ENCODE assay signal across 14 cellular contexts in genomic region chr12:121933522-121934317, GRCh38. TPM values are rescaled to one million over a fixed set of nuclear protein-coding genes. Genes with fewer than 3 reads are reported as not detected.
A peak's percentile ranks its signal among the peaks of the same experiment; 100 is the strongest.
DNase-seq lines count a peak whose midpoint lies in the region; ATAC-seq lines count a peak whose summit lies in the region.
"Had no signal": no experiment of that assay in that cellular context is flagged by ENCODE, and none has a peak within 500 bp of the region (broad histone marks: within the 10 kb centered on the region; RNA-seq: fewer than 3 reads in every experiment).

No MANE protein-coding gene starts in this region.

- H3K4me2 ChIP-seq in BLaER1 treated with 17β-estradiol and CSF1 and Interleukin-3, amounts not matched to agents 10 nM and 100 nM: peak overlapping the region; percentile 23 to 81 (median 57); a peak in 21 of 22 replicates

- no peaks in the 10 kb centered on the region for H3K27me3 ChIP-seq in BLaER1 treated with 17β-estradiol and CSF1 and Interleukin-3, amounts not matched to agents 10 nM and 100 nM

- H3K9ac ChIP-seq in BLaER1 treated with 17β-estradiol and CSF1 and Interleukin-3, amounts not matched to agents 10 nM and 100 nM: peak overlapping the region in 2 of 11 experiments; percentile 13 to 26; a peak in 2 of 22 replicates
- H3K9ac ChIP-seq: GM23248 had no signal

- peaks cover 0 to 16% (median 8%) of the 10 kb centered on the region in 11 experiments; a peak in 9 of 22 replicates for H3K36me3 ChIP-seq in BLaER1 treated with 17β-estradiol and CSF1 and Interleukin-3, amounts not matched to agents 10 nM and 100 nM

- peaks cover 6% of the 10 kb centered on the region for H3K36me3 Mint-ChIP-seq in activated CD4-positive, alpha-beta T cell treated with anti-CD3 and anti-CD28 coated beads, Interleukin-2, amount 10 ng/mL, durations not matched to agents 24 days and 14 days (ENCODE audit: low read depth)

- H3K27ac ChIP-seq in BLaER1 treated with 17β-estradiol and CSF1 and Interleukin-3, amounts not matched to agents 10 nM and 100 nM: peak overlapping the region in 8 of 11 experiments; percentile 15 to 75 (median 70); a peak in 12 of 22 replicates
- H3K27ac ChIP-seq: GM23248 had no signal

- no peak overlapping the region for H3K4me3 ChIP-seq in BLaER1 treated with 17β-estradiol and CSF1 and Interleukin-3, amounts not matched to agents 10 nM and 100 nM
- H3K4me3 ChIP-seq: GM23248 had no signal

- H3K4me1 ChIP-seq in BLaER1 treated with 17β-estradiol and CSF1 and Interleukin-3, amounts not matched to agents 10 nM and 100 nM: peaks cover 18 to 68% (median 54%) of the 10 kb centered on the region in 10 experiments

- no peak overlapping the region for H3K27ac Mint-ChIP-seq in activated CD4-positive, alpha-beta T cell treated with anti-CD3 and anti-CD28 coated beads, Interleukin-2, amount 10 ng/mL, durations not matched to agents 24 days and 14 days

- H3K27me3 Mint-ChIP-seq in activated CD4-positive, alpha-beta T cell treated with anti-CD3 and anti-CD28 coated beads, Interleukin-2, amount 10 ng/mL, durations not matched to agents 24 days and 14 days: no peaks in the 10 kb centered on the region

- no peaks in the 10 kb centered on the region for H3K9me3 Mint-ChIP-seq in activated CD4-positive, alpha-beta T cell treated with anti-CD3 and anti-CD28 coated beads, Interleukin-2, amount 10 ng/mL, durations not matched to agents 24 days and 14 days

- intact Hi-C loops in activated CD4-positive, alpha-beta T cell treated with anti-CD3 and anti-CD28 coated beads, Interleukin-2, amount 10 ng/mL, durations not matched to agents 24 days and 14 days (cut with micrococcal nuclease): no loop called here

- H3K4me3 Mint-ChIP-seq in activated CD4-positive, alpha-beta T cell treated with anti-CD3 and anti-CD28 coated beads, Interleukin-2, amount 10 ng/mL, durations not matched to agents 24 days and 14 days: no peak overlapping the region

- no peak for ATAC-seq in GM21381 (IDR thresholded peaks at IDR 0.05; ENCODE audit: unreplicated experiment)
- ATAC-seq: left lobe of liver had no signal

- H3K4me1 Mint-ChIP-seq in activated CD4-positive, alpha-beta T cell treated with anti-CD3 and anti-CD28 coated beads, Interleukin-2, amount 10 ng/mL, durations not matched to agents 24 days and 14 days: peaks cover 5% of the 10 kb centered on the region

- peaks cover 5 to 17% (median 15%) of the 10 kb centered on the region in 11 experiments; a peak in 16 of 22 replicates for H3K9me3 ChIP-seq in BLaER1 treated with 17β-estradiol and CSF1 and Interleukin-3, amounts not matched to agents 10 nM and 100 nM (replicated peaks in 1 of 11)

- DNase-seq in M059J (ENCODE audit: low read depth) (peak; percentile 24), amniotic epithelial cell (ENCODE audit: low read depth) (peak; percentile 79), islet precursor cell (peak; percentile 93), NCI-H2029 treated with DMSO at 0.1 percent for 48 hours (lab: John Stamatoyannopoulos, UW) (no peak), medulla oblongata (ENCODE audit: extremely low spot score) (no peak)
- DNase-seq in activated CD4-positive, alpha-beta T cell treated with anti-CD3 and anti-CD28 coated beads, Interleukin-2, amount 10 ng/mL, durations not matched to agents 24 days and 14 days: no peak
- DNase-seq: activated effector memory CD4-positive, alpha-beta T cell treated with anti-CD3 and anti-CD28 coated beads, Interleukin-2, amount 50 U/mL, for 16 hours; AML-193; GM23248; NCI-H345; Right ventricle myocardium superior had no signal

- H4K20me1 ChIP-seq in BLaER1 treated with 17β-estradiol and CSF1 and Interleukin-3, amounts not matched to agents 10 nM and 100 nM: no peaks in the 10 kb centered on the region

RNA-seq across cellular contexts. Expression of gene CFAP251, which starts 15.3 kb away (rescaled TPM):
- total RNA-seq in M059J (2014; rRNA removed; shearing (Covaris generic)): 1.1 and 1.2 TPM in 2 replicates
- 0.85 and 1.1 TPM in 2 replicates for total RNA-seq in activated CD4-positive, alpha-beta T cell treated with anti-CD3 and anti-CD28 coated beads, Interleukin-2, amount 10 ng/mL, durations not matched to agents 24 days and 14 days

RNA-seq across cellular contexts. Expression of gene PSMD9, which starts 45.1 kb away (rescaled TPM):
- total RNA-seq in M059J (2014; rRNA removed; shearing (Covaris generic)): 65.7 and 73.8 TPM in 2 replicates
- total RNA-seq in activated CD4-positive, alpha-beta T cell treated with anti-CD3 and anti-CD28 coated beads, Interleukin-2, amount 10 ng/mL, durations not matched to agents 24 days and 14 days: 63.8 and 69.9 TPM in 2 replicates

Comparison
In these comparisons a context has a peak if more than half of its experiments do, and no peak if none do; other contexts are left out.
1. DNase-seq: peak in M059J (single experiment), amniotic epithelial cell (single experiment) and islet precursor cell (single experiment); none in NCI-H2029 treated with DMSO at 0.1 percent for 48 hours (single experiment), medulla oblongata (single experiment) and activated CD4-positive, alpha-beta T cell treated with anti-CD3 and anti-CD28 coated beads, Interleukin-2, amount 10 ng/mL, durations not matched to agents 24 days and 14 days (single experiment).